21 cellular contexts compared by ENCODE assay signal in the genomic region with DNA sequence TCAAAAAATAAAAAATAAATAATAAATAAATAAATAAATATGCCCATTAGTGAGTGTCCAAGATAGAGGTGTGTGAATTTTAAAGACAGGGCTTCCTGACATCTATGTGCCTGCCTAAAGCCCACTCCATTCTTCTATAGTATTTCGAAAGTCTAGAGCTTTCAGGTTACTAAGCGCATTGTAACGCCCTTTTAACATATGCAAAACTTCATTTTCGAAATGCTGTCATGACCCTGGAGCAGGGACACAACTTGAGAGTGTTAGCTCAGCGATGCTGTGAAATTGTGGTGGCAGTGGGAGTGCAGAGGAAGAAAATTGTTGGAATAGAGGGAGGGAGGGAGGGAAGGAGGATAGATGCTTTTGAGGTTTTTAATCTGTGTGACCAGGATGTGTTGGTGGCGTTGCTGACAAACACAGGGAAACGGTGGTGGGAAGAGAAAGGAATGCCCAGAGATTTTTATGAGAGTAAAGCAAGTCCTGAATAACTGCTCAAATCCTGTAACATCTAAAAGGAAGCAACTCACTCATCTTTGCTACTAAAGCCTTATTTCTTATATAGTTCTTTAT.
"Had no signal": no experiment of that assay in that cellular context is flagged by ENCODE, and none has a peak within 500 bp of the region (broad histone marks: within the 10 kb centered on the region; RNA-seq: fewer than 3 reads in every experiment).

No MANE protein-coding gene starts in this region.

- ATAC-seq: activated CD8-positive, alpha-beta T cell treated with anti-CD3 and anti-CD28 coated beads for 36 hours; activated T-cell treated with anti-CD3 and anti-CD28 coated beads, Interleukin-2, amount 50 U/mL, for 4 hours; left ventricle myocardium superior; right lobe of liver; T-helper 17 cell had no signal

- H3K36me3 ChIP-seq: colonic mucosa, esophagus muscularis mucosa, prostate gland, right lobe of liver, spleen, suprapubic skin had no signal

- H3K27me3 ChIP-seq: colonic mucosa, esophagus muscularis mucosa, right lobe of liver, spleen, suprapubic skin had no signal

- H3K27me3 Mint-ChIP-seq: activated CD8-positive, alpha-beta T cell treated with anti-CD3 and anti-CD28 coated beads for 36 hours; activated naive CD4-positive, alpha-beta T cell treated with anti-CD3 and anti-CD28 coated beads, Interleukin-2, amount 50 U/mL, for 24 hours; brain; memory B cell; stimulated activated naive CD8-positive, alpha-beta T cell treated with anti-CD3 and anti-CD28 coated beads, Interleukin-15, Interleukin-2, amounts not matched to agents 100 ng/mL and 50 ng/mL, for 24 hours; T-helper 17 cell had no signal

- H3K9me3 ChIP-seq: colonic mucosa, esophagus muscularis mucosa, prostate gland, right lobe of liver, spleen, suprapubic skin had no signal

- H3K36me3 Mint-ChIP-seq: activated naive CD4-positive, alpha-beta T cell treated with anti-CD3 and anti-CD28 coated beads, Interleukin-2, amount 50 U/mL, for 24 hours; brain had no signal

- H3K27ac ChIP-seq: colonic mucosa, esophagus muscularis mucosa, prostate gland, right lobe of liver, suprapubic skin had no signal

- H3K27ac Mint-ChIP-seq: activated CD8-positive, alpha-beta T cell treated with anti-CD3 and anti-CD28 coated beads for 36 hours; nephron progenitor cell; stimulated activated naive CD8-positive, alpha-beta T cell treated with anti-CD3 and anti-CD28 coated beads, Interleukin-15, Interleukin-2, amounts not matched to agents 100 ng/mL and 50 ng/mL, for 24 hours; T-helper 17 cell had no signal

- DNase-seq: activated CD4-positive, alpha-beta T cell treated with anti-CD3 and anti-CD28 coated beads for 4 hours; activated CD8-positive, alpha-beta T cell treated with anti-CD3 and anti-CD28 coated beads for 36 hours; activated effector memory CD4-positive, alpha-beta T cell treated with anti-CD3 and anti-CD28 coated beads, Interleukin-2, amount 50 U/mL, for 16 hours; activated T-cell treated with anti-CD3 and anti-CD28 coated beads, Interleukin-2, amount 50 U/mL, for 4 hours; amygdala; central memory CD4-positive, alpha-beta T cell; colonic mucosa; foreskin fibroblast; kidney glomerular epithelial cell; left ventricle myocardium superior; nephron progenitor cell; right lobe of liver; spleen; T-helper 17 cell had no signal

- H3K4me3 Mint-ChIP-seq: activated CD8-positive, alpha-beta T cell treated with anti-CD3 and anti-CD28 coated beads for 36 hours; activated naive CD4-positive, alpha-beta T cell treated with anti-CD3 and anti-CD28 coated beads, Interleukin-2, amount 50 U/mL, for 24 hours; activated T-cell treated with anti-CD3 and anti-CD28 coated beads, Interleukin-2, amount 50 U/mL, for 4 hours; brain; memory B cell; nephron progenitor cell; stimulated activated naive CD8-positive, alpha-beta T cell treated with anti-CD3 and anti-CD28 coated beads, Interleukin-15, Interleukin-2, amounts not matched to agents 100 ng/mL and 50 ng/mL, for 24 hours; T-helper 17 cell had no signal

- H3K4me3 ChIP-seq: colonic mucosa, esophagus muscularis mucosa, prostate gland, right lobe of liver, spleen, suprapubic skin had no signal

- H3K4me1 ChIP-seq: colonic mucosa, prostate gland, right lobe of liver had no signal

- H3K9me3 Mint-ChIP-seq: activated CD8-positive, alpha-beta T cell treated with anti-CD3 and anti-CD28 coated beads for 36 hours; activated naive CD4-positive, alpha-beta T cell treated with anti-CD3 and anti-CD28 coated beads, Interleukin-2, amount 50 U/mL, for 24 hours; activated T-cell treated with anti-CD3 and anti-CD28 coated beads, Interleukin-2, amount 50 U/mL, for 4 hours; brain; memory B cell; stimulated activated naive CD8-positive, alpha-beta T cell treated with anti-CD3 and anti-CD28 coated beads, Interleukin-15, Interleukin-2, amounts not matched to agents 100 ng/mL and 50 ng/mL, for 24 hours had no signal
